In genomic region chr6:121142093-121142492, GRCh38 we compare ENCODE assay signal across 19 cellular contexts.
"Had no signal": no experiment of that assay in that cellular context is flagged by ENCODE, and none has a peak within 500 bp of the region (broad histone marks: within the 10 kb centered on the region; RNA-seq: fewer than 3 reads in every experiment).

No MANE protein-coding gene starts in this region.

- H3K27me3 ChIP-seq: ascending aorta, esophagus squamous epithelium, foreskin keratinocyte, right atrium auricular region, tibial artery, vagina had no signal

- H3K4me1 ChIP-seq: ascending aorta, esophagus squamous epithelium, foreskin keratinocyte, right atrium auricular region, tibial artery, vagina had no signal

- H3K4me3 ChIP-seq: ascending aorta, esophagus squamous epithelium, lung, right atrium auricular region, skin epidermis, tibial artery, vagina had no signal

- H3K27ac ChIP-seq: ascending aorta, esophagus squamous epithelium, foreskin keratinocyte, right atrium auricular region, skin epidermis, tibial artery, vagina had no signal

- H3K36me3 ChIP-seq: ascending aorta, esophagus squamous epithelium, right atrium auricular region, tibial artery, vagina had no signal

- DNase-seq: activated CD4-positive, alpha-beta T cell treated with anti-CD3 and anti-CD28 coated beads, Interleukin-2, amount 10 ng/mL, durations not matched to agents 7 days and 5 days; activated CD8-positive, alpha-beta memory T cell treated with anti-CD3 and anti-CD28 coated beads, Interleukin-2, amount 50 U/mL, for 4 hours; activated effector memory CD4-positive, alpha-beta T cell treated with anti-CD3 and anti-CD28 coated beads, Interleukin-2, amount 50 U/mL, for 16 hours; activated T-cell treated with anti-CD3 and anti-CD28 coated beads, Interleukin-2, amount 50 U/mL, for 48 hours; effector CD4-positive, alpha-beta T cell; esophagus squamous epithelium; foreskin keratinocyte; midbrain; nucleus accumbens; posterior cingulate gyrus; stimulated activated naive CD8-positive, alpha-beta T cell treated with anti-CD3 and anti-CD28 coated beads, Interleukin-15, Interleukin-2, amounts not matched to agents 100 U/mL and 50 U/mL, for 24 hours; substantia nigra; tibial artery had no signal

- FAIRE-seq: keratinocyte had no signal

- H3K9me3 ChIP-seq: ascending aorta, esophagus squamous epithelium, vagina had no signal
